10 cellular contexts compared by ENCODE assay signal in genomic region chr14:85572845-85573244, GRCh38. TPM values are rescaled to one million over a fixed set of nuclear protein-coding genes. Genes with fewer than 3 reads are reported as not detected.
DNase-seq lines count a peak whose midpoint lies in the region; ATAC-seq and TF ChIP-seq lines count a peak whose summit lies in the region.
"Had no signal": no experiment of that assay in that cellular context is flagged by ENCODE, and none has a peak within 500 bp of the region (broad histone marks: within the 10 kb centered on the region; RNA-seq: fewer than 3 reads in every experiment).

No MANE protein-coding gene starts in this region.

- H3K27ac ChIP-seq in epithelial cell of prostate = peak overlapping the region; percentile 24
- peak overlapping the region; percentile 68 for H3K27ac ChIP-seq in osteoblast (ENCODE audit: low read depth, low read length)
- H3K27ac ChIP-seq: spleen had no signal

- H3K4me2 ChIP-seq in osteoblast (ENCODE audit: insufficient read depth, low read length) = no peak overlapping the region

- H3K79me2 ChIP-seq in osteoblast (ENCODE audit: insufficient read depth, low read length) = peaks cover 7% of the 10 kb centered on the region

- no peaks in the 10 kb centered on the region for H3K9me3 ChIP-seq in osteoblast (ENCODE audit: low read depth, low read length)
- H3K9me3 ChIP-seq: spleen had no signal

- peaks cover 46% of the 10 kb centered on the region for H3K4me1 ChIP-seq in osteoblast (ENCODE audit: insufficient read depth, low read length)
- H3K4me1 ChIP-seq: spleen had no signal

- TF ChIP-seq CTCF in osteoblast (IDR thresholded peaks at IDR 0.05; ENCODE audit: extremely low read depth, low read depth, low read length) = no peak

- H3K36me3 ChIP-seq in osteoblast (ENCODE audit: insufficient read depth, low read length) = no peaks in the 10 kb centered on the region
- H3K36me3 ChIP-seq: spleen had no signal

- H3K4me3 ChIP-seq in osteoblast (ENCODE audit: insufficient read depth, low read length) = no peak overlapping the region
- H3K4me3 ChIP-seq: spleen had no signal

- H2AFZ ChIP-seq in osteoblast (ENCODE audit: low read length) = no peak overlapping the region

- no peaks in the 10 kb centered on the region for H3K27me3 ChIP-seq in osteoblast (ENCODE audit: insufficient read depth, low read length)
- H3K27me3 ChIP-seq: spleen had no signal

- no peak for ATAC-seq in GM18858 (IDR thresholded peaks at IDR 0.05; ENCODE audit: unreplicated experiment)

- H4K20me1 ChIP-seq in osteoblast (ENCODE audit: insufficient read depth, low read length) = no peaks in the 10 kb centered on the region

- DNase-seq in EL = peak; percentile 85
- DNase-seq in NCI-H460 (ENCODE audit: extremely low read depth, low read depth) = peak; percentile 47
- DNase-seq in epithelial cell of prostate (ENCODE audit: low read depth, low spot score) = peak; percentile 60
- DNase-seq in osteoblast (ENCODE audit: insufficient read length, low spot score, missing footprints) = peak; percentile 47
- no peak for DNase-seq in ecto neural progenitor cell (ENCODE audit: low spot score)
- no peak for DNase-seq in NCI-H2196 treated with DMSO at 0.1 percent for 48 hours (lab: John Stamatoyannopoulos, UW; ENCODE audit: unreplicated experiment)
- no peak for DNase-seq in activated CD8-positive, alpha-beta memory T cell treated with anti-CD3 and anti-CD28 coated beads for 24 hours
- DNase-seq: NCI-H82, spleen had no signal

RNA-seq across cellular contexts. Expression of gene FLRT2, which starts 42.9 kb away (rescaled TPM):
- 43.4 and 45.0 TPM in 2 replicates for total RNA-seq in NCI-H460 (2014; rRNA removed; shearing (Covaris generic))
- 24.3 and 26.5 TPM in 2 replicates for polyA plus RNA-seq in NCI-H460 (2014; cell fraction: nucleus; rRNA removed)
- 39.1 and 46.3 TPM in 2 replicates for total RNA-seq in osteoblast

Comparison
In these comparisons a context has a peak if more than half of its experiments do, and no peak if none do; other contexts are left out.
1. DNase-seq: peak in EL (single experiment), NCI-H460 (single experiment), epithelial cell of prostate (single experiment) and osteoblast (single experiment); none in ecto neural progenitor cell (single experiment), NCI-H2196 treated with DMSO at 0.1 percent for 48 hours (single experiment) and activated CD8-positive, alpha-beta memory T cell treated with anti-CD3 and anti-CD28 coated beads for 24 hours (single experiment).